In the genomic region with DNA sequence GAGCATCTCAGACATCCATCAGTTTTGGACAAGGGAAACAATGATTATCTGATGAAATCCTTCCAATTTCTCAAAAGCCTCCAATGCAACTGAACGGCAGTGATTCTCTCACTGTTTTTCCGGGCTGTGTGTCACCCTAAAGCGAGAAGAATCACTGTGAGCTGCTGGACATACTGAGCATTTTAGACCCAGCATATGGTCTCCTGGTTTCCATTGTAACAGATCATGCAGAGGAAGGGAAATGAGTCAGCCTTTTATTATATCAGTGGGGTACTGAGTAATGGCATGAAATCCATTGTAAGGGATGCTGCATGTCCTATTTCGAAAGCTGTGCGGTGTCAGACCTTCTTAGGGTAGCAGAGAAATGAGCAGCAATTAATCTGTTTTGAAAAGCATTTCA, we compare ENCODE assay signal across 17 cellular contexts.
DNase-seq lines count a peak whose midpoint lies in the region; ATAC-seq and TF ChIP-seq lines count a peak whose summit lies in the region.
"Had no signal": no experiment of that assay in that cellular context is flagged by ENCODE, and none has a peak within 500 bp of the region (broad histone marks: within the 10 kb centered on the region; RNA-seq: fewer than 3 reads in every experiment).

No MANE protein-coding gene starts in this region.

- H3K36me3 ChIP-seq in neural progenitor cell (no peaks in the 10 kb centered on the region), esophagus muscularis mucosa (no peaks in the 10 kb centered on the region), tibial artery (peaks cover 9 to 21% (median 15%) of the 10 kb centered on the region in 3 donors)
- H3K36me3 ChIP-seq: uterus had no signal

- H3K27me3 ChIP-seq in neural progenitor cell (no peaks in the 10 kb centered on the region), esophagus muscularis mucosa (no peaks in the 10 kb centered on the region), tibial artery (no peaks in the 10 kb centered on the region)
- H3K27me3 ChIP-seq: uterus had no signal

- no peaks in the 10 kb centered on the region for H3K9me3 Mint-ChIP-seq in neural progenitor cell
- H3K9me3 Mint-ChIP-seq: natural killer cell treated with Interleukin-12 subunit alpha and Interleukin-12 subunit beta and Interleukin-15 and Interleukin-18, amount 100 ng/mL, for 72 hours had no signal

- H3K27me3 Mint-ChIP-seq in neural progenitor cell (ENCODE audit: insufficient read depth, low read depth): peaks cover 3% of the 10 kb centered on the region

- no peak for TF ChIP-seq EP300 in esophagus muscularis mucosa (IDR thresholded peaks at IDR 0.05)

- H3K27ac ChIP-seq in neural progenitor cell (no peak overlapping the region), esophagus muscularis mucosa (replicated peaks in 1 of 4) (no peak overlapping the region), tibial artery (no peak overlapping the region)
- H3K27ac ChIP-seq: psoas muscle, uterus, VCaP had no signal

- H3K9ac ChIP-seq in neural progenitor cell: no peak overlapping the region

- intact Hi-C loops in esophagus muscularis mucosa (cut with DNase I) (no loop called here), tibial artery (cut with DNase I; ENCODE audit: low total_unique reads) (no loop called here)

- peak overlapping the region; percentile 62 for H3K27ac Mint-ChIP-seq in neural progenitor cell
- H3K27ac Mint-ChIP-seq: natural killer cell treated with Interleukin-12 subunit alpha and Interleukin-12 subunit beta and Interleukin-15 and Interleukin-18, amount 100 ng/mL, for 72 hours had no signal

- peak; percentile 79 for DNase-seq in Daoy (ENCODE audit: low read depth)
- peak; percentile 33 for DNase-seq in NCI-H69 (lab: John Stamatoyannopoulos, UW)
- peak; percentile 63 to 80 for DNase-seq in cerebellar nuclear complex (lab: John Stamatoyannopoulos, UW)
- no peak for DNase-seq in neural progenitor cell (ENCODE audit: low spot score)
- no peak for DNase-seq in esophagus muscularis mucosa (ENCODE audit: extremely low spot score)
- DNase-seq in NCI-H524 treated with DMSO at 0.1 percent for 48 hours (lab: John Stamatoyannopoulos, UW): no peak
- no peak for DNase-seq in tibial artery
- DNase-seq: GDM1; NCI-H1930; NCI-H446; psoas muscle; Right ventricle myocardium superior; stimulated activated CD4-positive, alpha-beta T cell treated with anti-CD3 and anti-CD28 coated beads, Interleukin-4, amount 100 ng/mL, for 4 hours; uterus had no signal

- H3K4me1 Mint-ChIP-seq in neural progenitor cell: peaks cover 23% of the 10 kb centered on the region

- no peaks in the 10 kb centered on the region for H3K79me2 ChIP-seq in neural progenitor cell (ENCODE audit: low read depth)

- H3K36me3 Mint-ChIP-seq in neural progenitor cell: no peaks in the 10 kb centered on the region
- H3K36me3 Mint-ChIP-seq: natural killer cell treated with Interleukin-12 subunit alpha and Interleukin-12 subunit beta and Interleukin-15 and Interleukin-18, amount 100 ng/mL, for 72 hours had no signal

- TF ChIP-seq POLR2A in esophagus muscularis mucosa (IDR thresholded peaks at IDR 0.05; ENCODE audit: low read depth): no peak

- H3K9me3 ChIP-seq in neural progenitor cell (ENCODE audit: low read depth) (no peaks in the 10 kb centered on the region), esophagus muscularis mucosa (no peaks in the 10 kb centered on the region), tibial artery (no peaks in the 10 kb centered on the region)
- H3K9me3 ChIP-seq: psoas muscle, uterus had no signal

- TF ChIP-seq CTCF in neural progenitor cell (IDR thresholded peaks at IDR 0.05) (no peak), esophagus muscularis mucosa (IDR thresholded peaks at IDR 0.05) (no peak), tibial artery (IDR thresholded peaks at IDR 0.05) (no peak)

- H3F3A ChIP-seq in neural progenitor cell (ENCODE audit: low read depth): no peaks in the 10 kb centered on the region

- H3K4me3 ChIP-seq in neural progenitor cell (no peak overlapping the region), esophagus muscularis mucosa (no peak overlapping the region), tibial artery (no peak overlapping the region)
- H3K4me3 ChIP-seq: psoas muscle, uterus had no signal

- H3K4me1 ChIP-seq in neural progenitor cell: no peaks in the 10 kb centered on the region
- H3K4me1 ChIP-seq in esophagus muscularis mucosa: no peaks in the 10 kb centered on the region
- H3K4me1 ChIP-seq in tibial artery: no peaks in the 10 kb centered on the region
- H3K4me1 ChIP-seq: psoas muscle, uterus had no signal

- no peaks in the 10 kb centered on the region for H4K20me1 ChIP-seq in neural progenitor cell (ENCODE audit: low read depth)

- H3K4me3 Mint-ChIP-seq in neural progenitor cell: peak overlapping the region; percentile 8
- H3K4me3 Mint-ChIP-seq: natural killer cell treated with Interleukin-12 subunit alpha and Interleukin-12 subunit beta and Interleukin-15 and Interleukin-18, amount 100 ng/mL, for 72 hours had no signal

- no peak for ATAC-seq in HG03342 (IDR thresholded peaks at IDR 0.05; ENCODE audit: unreplicated experiment)
- ATAC-seq: natural killer cell treated with Interleukin-12 subunit alpha and Interleukin-12 subunit beta and Interleukin-15 and Interleukin-18, amount 100 ng/mL, for 72 hours; psoas muscle had no signal

- no peak overlapping the region for H3K4me2 ChIP-seq in neural progenitor cell

- 69% methylated on average over 5 of the region's 5 CpGs for WGBS in esophagus muscularis mucosa

- no peak overlapping the region for H2AFZ ChIP-seq in neural progenitor cell (replicated peaks)

Comparison
In these comparisons a context has a peak if more than half of its experiments do, and no peak if none do; other contexts are left out.
1. DNase-seq: peak in Daoy (single experiment), NCI-H69 (single experiment) and cerebellar nuclear complex (2 of 2); none in neural progenitor cell (single experiment), esophagus muscularis mucosa (single experiment), NCI-H524 treated with DMSO at 0.1 percent for 48 hours (single experiment) and tibial artery (0 of 2).